In the genomic region with DNA sequence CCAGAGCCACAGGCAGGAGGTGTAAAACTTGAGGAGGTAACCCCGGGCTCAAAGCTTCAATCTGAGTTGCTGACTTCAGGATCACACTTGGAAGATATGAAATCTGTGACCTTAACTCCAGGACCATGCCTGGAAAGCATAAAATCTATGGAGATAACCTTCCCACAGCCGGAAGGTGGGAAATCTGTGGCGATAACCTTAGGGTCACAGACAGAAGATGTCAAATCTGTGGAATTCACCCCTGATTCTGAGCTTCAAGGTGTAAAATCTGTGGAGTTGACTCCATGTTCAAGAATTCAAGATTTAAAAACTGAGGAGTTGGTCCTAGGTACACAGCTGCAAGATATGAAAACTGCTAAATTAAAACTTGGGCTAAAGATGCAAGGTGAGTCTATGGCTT, we compare ENCODE assay signal across 36 cellular contexts.
"Had no signal": no experiment of that assay in that cellular context is flagged by ENCODE, and none has a peak within 500 bp of the region (broad histone marks: within the 10 kb centered on the region; RNA-seq: fewer than 3 reads in every experiment).

No MANE protein-coding gene starts in this region.

- H3K27me3 ChIP-seq: ascending aorta, cardiac muscle cell had no signal

- H3K4me1 ChIP-seq: ascending aorta had no signal

- ATAC-seq: activated CD8-positive, alpha-beta T cell treated with anti-CD3 and anti-CD28 coated beads for 36 hours; activated naive CD8-positive, alpha-beta T cell treated with anti-CD3 and anti-CD28 coated beads, Interleukin-2, amount 50 U/mL, for 24 hours had no signal

- H3K9me3 Mint-ChIP-seq: activated naive CD4-positive, alpha-beta T cell treated with anti-CD3 and anti-CD28 coated beads, Interleukin-2, amount 50 U/mL, for 24 hours; activated T-helper 2 cell treated with anti-CD3 and anti-CD28 coated beads, Interferon-gamma antibody, Interleukin-2, Interleukin-4, amounts not matched to agents 10 μg/mL and 5 μg/mL and 100 μg/mL, durations not matched to agents 14 hours and 24 hours and 36 hours; central memory CD8-positive, alpha-beta T cell had no signal

- DNase-seq: activated B cell treated with CpG ODN at 0.5 μM for 24 hours; activated CD4-positive, alpha-beta memory T cell treated with anti-CD3 and anti-CD28 coated beads for 36 hours; activated CD4-positive, alpha-beta T cell treated with anti-CD3 and anti-CD28 coated beads for 4 hours; activated CD4-positive, alpha-beta T cell treated with anti-CD3 and anti-CD28 coated beads, Interleukin-2, amount 10 ng/mL, durations not matched to agents 24 days and 14 days; activated CD4-positive, alpha-beta T cell treated with anti-CD3 and anti-CD28 coated beads, Interleukin-2, amount 50 U/mL, for 1 hour; activated CD4-positive, alpha-beta T cell treated with anti-CD3 and anti-CD28 coated beads, Interleukin-2, amount 50 U/mL, for 4 hours; activated CD4-positive, CD25-positive, alpha-beta regulatory T cell treated with anti-CD3 and anti-CD28 coated beads, Interleukin-2, amount 50 U/mL, for 72 hours; activated CD8-positive, alpha-beta memory T cell treated with anti-CD3 and anti-CD28 coated beads, Interleukin-2, amount 50 U/mL, for 48 hours; activated CD8-positive, alpha-beta T cell treated with anti-CD3 and anti-CD28 coated beads for 36 hours; activated effector memory CD4-positive, alpha-beta T cell treated with Interleukin-2 at 50 U/mL for 16 hours; activated gamma-delta T cell; activated naive CD4-positive, alpha-beta T cell treated with anti-CD3 and anti-CD28 coated beads, Interleukin-2, amount 10 ng/mL, durations not matched to agents 7 days and 5 days; activated naive CD4-positive, alpha-beta T cell treated with Interleukin-2 at 50 U/mL for 16 hours; activated naive CD8-positive, alpha-beta T cell treated with anti-CD3 and anti-CD28 coated beads, Interleukin-2, amount 10 ng/mL, durations not matched to agents 7 days and 5 days; activated naive CD8-positive, alpha-beta T cell treated with anti-CD3 and anti-CD28 coated beads, Interleukin-2, amount 50 U/mL, for 24 hours; activated T-cell treated with anti-CD3 and anti-CD28 coated beads, Interleukin-2, amount 50 U/mL, for 24 hours; activated T-cell treated with anti-CD3 and anti-CD28 coated beads, Interleukin-2, amount 50 U/mL, for 48 hours; amygdala; anterior cingulate cortex; caudate nucleus; cerebellar nuclear complex; T-helper 1 cell; T-helper 2 cell; T-helper 9 cell had no signal

- H3K36me3 Mint-ChIP-seq: activated naive CD4-positive, alpha-beta T cell treated with anti-CD3 and anti-CD28 coated beads, Interleukin-2, amount 10 ng/mL, durations not matched to agents 7 days and 5 days had no signal

- H3K27ac Mint-ChIP-seq: activated B cell treated with CpG ODN at 0.5 μM for 24 hours; activated CD4-positive, alpha-beta memory T cell treated with anti-CD3 and anti-CD28 coated beads for 36 hours; activated CD4-positive, alpha-beta T cell treated with anti-CD3 and anti-CD28 coated beads, Interleukin-2, amount 10 ng/mL, durations not matched to agents 24 days and 14 days; activated CD8-positive, alpha-beta T cell treated with anti-CD3 and anti-CD28 coated beads for 36 hours; activated naive CD4-positive, alpha-beta T cell treated with anti-CD3 and anti-CD28 coated beads, Interleukin-2, amount 10 ng/mL, durations not matched to agents 7 days and 5 days; activated naive CD4-positive, alpha-beta T cell treated with anti-CD3 and anti-CD28 coated beads, Interleukin-2, amount 50 U/mL, for 24 hours; activated naive CD8-positive, alpha-beta T cell; activated naive CD8-positive, alpha-beta T cell treated with anti-CD3 and anti-CD28 coated beads, Interleukin-2, amount 10 ng/mL, durations not matched to agents 7 days and 5 days; activated naive CD8-positive, alpha-beta T cell treated with anti-CD3 and anti-CD28 coated beads, Interleukin-2, amount 50 U/mL, for 24 hours; activated T-cell treated with anti-CD3 and anti-CD28 coated beads, Interleukin-2, amount 50 U/mL, for 24 hours; activated T-helper 2 cell treated with anti-CD3 and anti-CD28 coated beads, Interferon-gamma antibody, Interleukin-2, Interleukin-4, amounts not matched to agents 10 μg/mL and 5 μg/mL and 100 μg/mL, durations not matched to agents 14 hours and 24 hours and 36 hours; brain; T-helper 1 cell treated with Interleukin-12 subunit alpha and Interleukin-12 subunit beta and Interleukin-4 antibody, amounts not matched to agents 30 μg/mL and 1 μg/mL, for 36 hours; T-helper 2 cell treated with Interferon-gamma antibody and Interleukin-4, amounts not matched to agents 5 μg/mL and 100 μg/mL, for 36 hours had no signal

- H3K4me3 Mint-ChIP-seq: activated B cell treated with CpG ODN at 0.5 μM for 24 hours; activated CD4-positive, alpha-beta memory T cell treated with anti-CD3 and anti-CD28 coated beads for 36 hours; activated CD4-positive, alpha-beta T cell treated with anti-CD3 and anti-CD28 coated beads, Interleukin-2, amount 10 ng/mL, durations not matched to agents 24 days and 14 days; activated CD8-positive, alpha-beta T cell treated with anti-CD3 and anti-CD28 coated beads for 36 hours; activated naive CD4-positive, alpha-beta T cell treated with anti-CD3 and anti-CD28 coated beads, Interleukin-2, amount 10 ng/mL, durations not matched to agents 7 days and 5 days; activated naive CD4-positive, alpha-beta T cell treated with anti-CD3 and anti-CD28 coated beads, Interleukin-2, amount 50 U/mL, for 24 hours; activated naive CD8-positive, alpha-beta T cell; activated naive CD8-positive, alpha-beta T cell treated with anti-CD3 and anti-CD28 coated beads, Interleukin-2, amount 10 ng/mL, durations not matched to agents 7 days and 5 days; activated naive CD8-positive, alpha-beta T cell treated with anti-CD3 and anti-CD28 coated beads, Interleukin-2, amount 50 U/mL, for 24 hours; activated T-cell treated with anti-CD3 and anti-CD28 coated beads, Interleukin-2, amount 50 U/mL, for 24 hours; brain; central memory CD8-positive, alpha-beta T cell; T-helper 1 cell treated with Interleukin-12 subunit alpha and Interleukin-12 subunit beta and Interleukin-4 antibody, amounts not matched to agents 30 μg/mL and 1 μg/mL, for 36 hours; T-helper 2 cell treated with Interferon-gamma antibody and Interleukin-4, amounts not matched to agents 5 μg/mL and 100 μg/mL, for 36 hours had no signal

- H3K36me3 ChIP-seq: ascending aorta, cardiac muscle cell had no signal

- FAIRE-seq: bronchial epithelial cell, TTC549 had no signal

- H3K4me1 Mint-ChIP-seq: activated B cell treated with CpG ODN at 0.5 μM for 24 hours; activated CD4-positive, alpha-beta T cell treated with anti-CD3 and anti-CD28 coated beads, Interleukin-2, amount 10 ng/mL, durations not matched to agents 24 days and 14 days; activated naive CD4-positive, alpha-beta T cell treated with anti-CD3 and anti-CD28 coated beads, Interleukin-2, amount 10 ng/mL, durations not matched to agents 7 days and 5 days; activated naive CD4-positive, alpha-beta T cell treated with anti-CD3 and anti-CD28 coated beads, Interleukin-2, amount 50 U/mL, for 24 hours; activated naive CD8-positive, alpha-beta T cell treated with anti-CD3 and anti-CD28 coated beads, Interleukin-2, amount 10 ng/mL, durations not matched to agents 7 days and 5 days; brain had no signal

- H3K27ac ChIP-seq: ascending aorta, cardiac muscle cell, VCaP had no signal

- H3K4me3 ChIP-seq: ascending aorta, cardiac muscle cell had no signal
